2 cellular contexts compared by ENCODE assay signal in the genomic region with DNA sequence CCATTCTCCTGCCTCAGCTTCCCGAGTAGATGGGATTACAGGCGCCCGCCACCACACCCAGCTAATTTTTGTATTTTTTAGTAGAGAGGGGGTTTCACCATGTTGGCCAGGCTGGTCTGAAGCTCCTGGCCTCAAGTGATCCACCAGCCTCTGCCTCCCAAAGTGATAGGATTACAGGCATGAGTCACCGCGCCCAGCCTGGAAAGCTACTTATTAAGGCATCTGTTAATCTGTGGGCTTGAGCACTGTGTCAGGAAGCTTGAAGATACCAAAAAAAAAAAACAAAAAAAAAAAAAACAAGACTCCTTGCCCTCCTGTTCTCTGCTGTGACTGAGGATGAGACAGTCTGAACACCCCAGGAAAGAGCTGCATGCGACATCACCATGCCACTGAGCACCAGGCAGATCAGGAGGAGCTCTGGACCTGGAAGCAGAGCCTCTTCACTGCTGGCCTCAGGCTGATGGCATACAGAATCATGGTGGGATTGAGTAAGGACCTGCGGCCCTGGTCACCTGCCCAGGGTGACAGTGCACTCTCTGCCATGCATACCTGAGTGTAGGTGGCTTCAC.
TF ChIP-seq lines count a peak whose summit lies in the region.

No MANE protein-coding gene starts in this region.

TF ChIP-seq in HEK293, 187 proteins besides CTCF, POLR2A, EP300 and RAD21:
- TF ChIP-seq, protein P1, sequence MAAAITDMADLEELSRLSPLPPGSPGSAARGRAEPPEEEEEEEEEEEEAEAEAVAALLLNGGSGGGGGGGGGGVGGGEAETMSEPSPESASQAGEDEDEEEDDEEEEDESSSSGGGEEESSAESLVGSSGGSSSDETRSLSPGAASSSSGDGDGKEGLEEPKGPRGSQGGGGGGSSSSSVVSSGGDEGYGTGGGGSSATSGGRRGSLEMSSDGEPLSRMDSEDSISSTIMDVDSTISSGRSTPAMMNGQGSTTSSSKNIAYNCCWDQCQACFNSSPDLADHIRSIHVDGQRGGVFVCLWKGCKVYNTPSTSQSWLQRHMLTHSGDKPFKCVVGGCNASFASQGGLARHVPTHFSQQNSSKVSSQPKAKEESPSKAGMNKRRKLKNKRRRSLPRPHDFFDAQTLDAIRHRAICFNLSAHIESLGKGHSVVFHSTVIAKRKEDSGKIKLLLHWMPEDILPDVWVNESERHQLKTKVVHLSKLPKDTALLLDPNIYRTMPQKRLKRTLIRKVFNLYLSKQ (tag by site-specific recombination; IDR thresholded peaks at IDR 0.05; ENCODE audit: borderline replicate concordance) = no peak
- TF ChIP-seq OSR2 (tag by site-specific recombination; IDR thresholded peaks at IDR 0.05) (peak; percentile 52; the same call in 1 of the 2 replicates), ZSCAN23 (tag by site-specific recombination; IDR thresholded peaks at IDR 0.05) (no peak), ZFHX2 (tag by site-specific recombination; conservative IDR thresholded peaks at IDR 0.05) (0 out of 2 replicates have a peak, but pooled peaks have one; percentile 5), ZNF654 (tag by site-specific recombination; IDR thresholded peaks at IDR 0.05; ENCODE audit: low read depth) (no peak), ZNF843 (tag by site-specific recombination; IDR thresholded peaks at IDR 0.05) (no peak), HOXC10 (CRISPR knock-in tag; IDR thresholded peaks at IDR 0.05) (no peak), ZBTB17 (tag by site-specific recombination; IDR thresholded peaks at IDR 0.05) (peak; percentile 46; the same call in 1 of the 2 replicates), ZNF600 (tag by site-specific recombination; IDR thresholded peaks at IDR 0.05) (0 out of 2 replicates have a peak, but pooled peaks have one; percentile 52), SP7 (tag by site-specific recombination; IDR thresholded peaks at IDR 0.05) (peak; percentile 89), ZIC2 (tag by site-specific recombination; IDR thresholded peaks at IDR 0.05) (peak; percentile 38; the same call in 1 of the 2 replicates), MYNN (tag by site-specific recombination; IDR thresholded peaks at IDR 0.05; ENCODE audit: borderline replicate concordance) (0 out of 2 replicates have a peak, but pooled peaks have one; percentile 10)
- TF ChIP-seq, protein P2, sequence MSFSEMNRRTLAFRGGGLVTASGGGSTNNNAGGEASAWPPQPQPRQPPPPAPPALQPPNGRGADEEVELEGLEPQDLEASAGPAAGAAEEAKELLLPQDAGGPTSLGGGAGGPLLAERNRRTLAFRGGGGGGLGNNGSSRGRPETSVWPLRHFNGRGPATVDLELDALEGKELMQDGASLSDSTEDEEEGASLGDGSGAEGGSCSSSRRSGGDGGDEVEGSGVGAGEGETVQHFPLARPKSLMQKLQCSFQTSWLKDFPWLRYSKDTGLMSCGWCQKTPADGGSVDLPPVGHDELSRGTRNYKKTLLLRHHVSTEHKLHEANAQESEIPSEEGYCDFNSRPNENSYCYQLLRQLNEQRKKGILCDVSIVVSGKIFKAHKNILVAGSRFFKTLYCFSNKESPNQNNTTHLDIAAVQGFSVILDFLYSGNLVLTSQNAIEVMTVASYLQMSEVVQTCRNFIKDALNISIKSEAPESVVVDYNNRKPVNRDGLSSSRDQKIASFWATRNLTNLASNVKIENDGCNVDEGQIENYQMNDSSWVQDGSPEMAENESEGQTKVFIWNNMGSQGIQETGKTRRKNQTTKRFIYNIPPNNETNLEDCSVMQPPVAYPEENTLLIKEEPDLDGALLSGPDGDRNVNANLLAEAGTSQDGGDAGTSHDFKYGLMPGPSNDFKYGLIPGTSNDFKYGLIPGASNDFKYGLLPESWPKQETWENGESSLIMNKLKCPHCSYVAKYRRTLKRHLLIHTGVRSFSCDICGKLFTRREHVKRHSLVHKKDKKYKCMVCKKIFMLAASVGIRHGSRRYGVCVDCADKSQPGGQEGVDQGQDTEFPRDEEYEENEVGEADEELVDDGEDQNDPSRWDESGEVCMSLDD (tag by site-specific recombination; IDR thresholded peaks at IDR 0.05) = no peak
- TF ChIP-seq, protein P3, sequence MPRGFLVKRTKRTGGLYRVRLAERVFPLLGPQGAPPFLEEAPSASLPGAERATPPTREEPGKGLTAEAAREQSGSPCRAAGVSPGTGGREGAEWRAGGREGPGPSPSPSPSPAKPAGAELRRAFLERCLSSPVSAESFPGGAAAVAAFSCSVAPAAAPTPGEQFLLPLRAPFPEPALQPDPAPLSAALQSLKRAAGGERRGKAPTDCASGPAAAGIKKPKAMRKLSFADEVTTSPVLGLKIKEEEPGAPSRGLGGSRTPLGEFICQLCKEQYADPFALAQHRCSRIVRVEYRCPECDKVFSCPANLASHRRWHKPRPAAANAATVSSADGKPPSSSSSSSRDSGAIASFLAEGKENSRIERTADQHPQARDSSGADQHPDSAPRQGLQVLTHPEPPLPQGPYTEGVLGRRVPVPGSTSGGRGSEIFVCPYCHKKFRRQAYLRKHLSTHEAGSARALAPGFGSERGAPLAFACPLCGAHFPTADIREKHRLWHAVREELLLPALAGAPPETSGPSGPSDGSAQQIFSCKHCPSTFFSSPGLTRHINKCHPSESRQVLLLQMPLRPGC (tag by site-specific recombination; IDR thresholded peaks at IDR 0.05) = no peak
- TF ChIP-seq, protein P4, sequence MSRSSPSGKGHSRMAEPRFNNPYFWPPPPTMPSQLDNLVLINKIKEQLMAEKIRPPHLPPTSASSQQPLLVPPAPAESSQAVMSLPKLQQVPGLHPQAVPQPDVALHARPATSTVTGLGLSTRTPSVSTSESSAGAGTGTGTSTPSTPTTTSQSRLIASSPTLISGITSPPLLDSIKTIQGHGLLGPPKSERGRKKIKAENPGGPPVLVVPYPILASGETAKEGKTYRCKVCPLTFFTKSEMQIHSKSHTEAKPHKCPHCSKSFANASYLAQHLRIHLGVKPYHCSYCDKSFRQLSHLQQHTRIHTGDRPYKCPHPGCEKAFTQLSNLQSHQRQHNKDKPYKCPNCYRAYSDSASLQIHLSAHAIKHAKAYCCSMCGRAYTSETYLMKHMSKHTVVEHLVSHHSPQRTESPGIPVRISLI (tag by site-specific recombination; IDR thresholded peaks at IDR 0.05) = peak; percentile 82
TF ChIP-seq in HEK293: peak in this region for 8.

TF ChIP-seq in SK-N-SH treated with all-trans-retinoic acid at 6 μM for 48 hours, 23 proteins besides CTCF, POLR2A, EP300 and RAD21 (continued from another document):
- TF ChIP-seq, protein P5, sequence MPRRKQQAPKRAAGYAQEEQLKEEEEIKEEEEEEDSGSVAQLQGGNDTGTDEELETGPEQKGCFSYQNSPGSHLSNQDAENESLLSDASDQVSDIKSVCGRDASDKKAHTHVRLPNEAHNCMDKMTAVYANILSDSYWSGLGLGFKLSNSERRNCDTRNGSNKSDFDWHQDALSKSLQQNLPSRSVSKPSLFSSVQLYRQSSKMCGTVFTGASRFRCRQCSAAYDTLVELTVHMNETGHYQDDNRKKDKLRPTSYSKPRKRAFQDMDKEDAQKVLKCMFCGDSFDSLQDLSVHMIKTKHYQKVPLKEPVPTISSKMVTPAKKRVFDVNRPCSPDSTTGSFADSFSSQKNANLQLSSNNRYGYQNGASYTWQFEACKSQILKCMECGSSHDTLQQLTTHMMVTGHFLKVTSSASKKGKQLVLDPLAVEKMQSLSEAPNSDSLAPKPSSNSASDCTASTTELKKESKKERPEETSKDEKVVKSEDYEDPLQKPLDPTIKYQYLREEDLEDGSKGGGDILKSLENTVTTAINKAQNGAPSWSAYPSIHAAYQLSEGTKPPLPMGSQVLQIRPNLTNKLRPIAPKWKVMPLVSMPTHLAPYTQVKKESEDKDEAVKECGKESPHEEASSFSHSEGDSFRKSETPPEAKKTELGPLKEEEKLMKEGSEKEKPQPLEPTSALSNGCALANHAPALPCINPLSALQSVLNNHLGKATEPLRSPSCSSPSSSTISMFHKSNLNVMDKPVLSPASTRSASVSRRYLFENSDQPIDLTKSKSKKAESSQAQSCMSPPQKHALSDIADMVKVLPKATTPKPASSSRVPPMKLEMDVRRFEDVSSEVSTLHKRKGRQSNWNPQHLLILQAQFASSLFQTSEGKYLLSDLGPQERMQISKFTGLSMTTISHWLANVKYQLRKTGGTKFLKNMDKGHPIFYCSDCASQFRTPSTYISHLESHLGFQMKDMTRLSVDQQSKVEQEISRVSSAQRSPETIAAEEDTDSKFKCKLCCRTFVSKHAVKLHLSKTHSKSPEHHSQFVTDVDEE (CRISPR knock-in tag; IDR thresholded peaks at IDR 0.05) = no peak
- TF ChIP-seq ZNF70 (CRISPR knock-in tag; IDR thresholded peaks at IDR 0.05) (no peak), BACH2 (CRISPR knock-in tag; IDR thresholded peaks at IDR 0.05; ENCODE audit: borderline replicate concordance) (no peak), ESRRG (CRISPR knock-in tag; IDR thresholded peaks at IDR 0.05) (no peak), CSDC2 (CRISPR knock-in tag; IDR thresholded peaks at IDR 0.05) (no peak), PPARA (CRISPR knock-in tag; IDR thresholded peaks at IDR 0.05; ENCODE audit: borderline replicate concordance) (no peak), SNAI2 (CRISPR knock-in tag; IDR thresholded peaks at IDR 0.05) (no peak), TOX (CRISPR knock-in tag; IDR thresholded peaks at IDR 0.05; ENCODE audit: borderline replicate concordance) (no peak), ZNF565 (CRISPR knock-in tag; conservative IDR thresholded peaks at IDR 0.05; ENCODE audit: low read depth) (no peak), ZNF8 (CRISPR knock-in tag; IDR thresholded peaks at IDR 0.05) (no peak), ISL1 (CRISPR knock-in tag; IDR thresholded peaks at IDR 0.05) (no peak), RARB (CRISPR knock-in tag; IDR thresholded peaks at IDR 0.05) (no peak)
- TF ChIP-seq, protein P6, sequence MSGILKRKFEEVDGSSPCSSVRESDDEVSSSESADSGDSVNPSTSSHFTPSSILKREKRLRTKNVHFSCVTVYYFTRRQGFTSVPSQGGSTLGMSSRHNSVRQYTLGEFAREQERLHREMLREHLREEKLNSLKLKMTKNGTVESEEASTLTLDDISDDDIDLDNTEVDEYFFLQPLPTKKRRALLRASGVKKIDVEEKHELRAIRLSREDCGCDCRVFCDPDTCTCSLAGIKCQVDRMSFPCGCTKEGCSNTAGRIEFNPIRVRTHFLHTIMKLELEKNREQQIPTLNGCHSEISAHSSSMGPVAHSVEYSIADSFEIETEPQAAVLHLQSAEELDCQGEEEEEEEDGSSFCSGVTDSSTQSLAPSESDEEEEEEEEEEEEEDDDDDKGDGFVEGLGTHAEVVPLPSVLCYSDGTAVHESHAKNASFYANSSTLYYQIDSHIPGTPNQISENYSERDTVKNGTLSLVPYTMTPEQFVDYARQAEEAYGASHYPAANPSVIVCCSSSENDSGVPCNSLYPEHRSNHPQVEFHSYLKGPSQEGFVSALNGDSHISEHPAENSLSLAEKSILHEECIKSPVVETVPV (CRISPR knock-in tag; IDR thresholded peaks at IDR 0.05) = no peak
- TF ChIP-seq, protein P7, sequence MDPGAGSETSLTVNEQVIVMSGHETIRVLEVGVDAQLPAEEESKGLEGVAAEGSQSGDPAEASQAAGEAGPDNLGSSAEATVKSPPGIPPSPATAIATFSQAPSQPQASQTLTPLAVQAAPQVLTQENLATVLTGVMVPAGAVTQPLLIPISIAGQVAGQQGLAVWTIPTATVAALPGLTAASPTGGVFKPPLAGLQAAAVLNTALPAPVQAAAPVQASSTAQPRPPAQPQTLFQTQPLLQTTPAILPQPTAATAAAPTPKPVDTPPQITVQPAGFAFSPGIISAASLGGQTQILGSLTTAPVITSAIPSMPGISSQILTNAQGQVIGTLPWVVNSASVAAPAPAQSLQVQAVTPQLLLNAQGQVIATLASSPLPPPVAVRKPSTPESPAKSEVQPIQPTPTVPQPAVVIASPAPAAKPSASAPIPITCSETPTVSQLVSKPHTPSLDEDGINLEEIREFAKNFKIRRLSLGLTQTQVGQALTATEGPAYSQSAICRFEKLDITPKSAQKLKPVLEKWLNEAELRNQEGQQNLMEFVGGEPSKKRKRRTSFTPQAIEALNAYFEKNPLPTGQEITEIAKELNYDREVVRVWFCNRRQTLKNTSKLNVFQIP (CRISPR knock-in tag; IDR thresholded peaks at IDR 0.05; ENCODE audit: borderline replicate concordance, low read depth) = no peak
- TF ChIP-seq, protein P8, sequence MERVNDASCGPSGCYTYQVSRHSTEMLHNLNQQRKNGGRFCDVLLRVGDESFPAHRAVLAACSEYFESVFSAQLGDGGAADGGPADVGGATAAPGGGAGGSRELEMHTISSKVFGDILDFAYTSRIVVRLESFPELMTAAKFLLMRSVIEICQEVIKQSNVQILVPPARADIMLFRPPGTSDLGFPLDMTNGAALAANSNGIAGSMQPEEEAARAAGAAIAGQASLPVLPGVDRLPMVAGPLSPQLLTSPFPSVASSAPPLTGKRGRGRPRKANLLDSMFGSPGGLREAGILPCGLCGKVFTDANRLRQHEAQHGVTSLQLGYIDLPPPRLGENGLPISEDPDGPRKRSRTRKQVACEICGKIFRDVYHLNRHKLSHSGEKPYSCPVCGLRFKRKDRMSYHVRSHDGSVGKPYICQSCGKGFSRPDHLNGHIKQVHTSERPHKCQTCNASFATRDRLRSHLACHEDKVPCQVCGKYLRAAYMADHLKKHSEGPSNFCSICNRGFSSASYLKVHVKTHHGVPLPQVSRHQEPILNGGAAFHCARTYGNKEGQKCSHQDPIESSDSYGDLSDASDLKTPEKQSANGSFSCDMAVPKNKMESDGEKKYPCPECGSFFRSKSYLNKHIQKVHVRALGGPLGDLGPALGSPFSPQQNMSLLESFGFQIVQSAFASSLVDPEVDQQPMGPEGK (CRISPR knock-in tag; IDR thresholded peaks at IDR 0.05; ENCODE audit: borderline replicate concordance) = no peak
- TF ChIP-seq, protein P9, sequence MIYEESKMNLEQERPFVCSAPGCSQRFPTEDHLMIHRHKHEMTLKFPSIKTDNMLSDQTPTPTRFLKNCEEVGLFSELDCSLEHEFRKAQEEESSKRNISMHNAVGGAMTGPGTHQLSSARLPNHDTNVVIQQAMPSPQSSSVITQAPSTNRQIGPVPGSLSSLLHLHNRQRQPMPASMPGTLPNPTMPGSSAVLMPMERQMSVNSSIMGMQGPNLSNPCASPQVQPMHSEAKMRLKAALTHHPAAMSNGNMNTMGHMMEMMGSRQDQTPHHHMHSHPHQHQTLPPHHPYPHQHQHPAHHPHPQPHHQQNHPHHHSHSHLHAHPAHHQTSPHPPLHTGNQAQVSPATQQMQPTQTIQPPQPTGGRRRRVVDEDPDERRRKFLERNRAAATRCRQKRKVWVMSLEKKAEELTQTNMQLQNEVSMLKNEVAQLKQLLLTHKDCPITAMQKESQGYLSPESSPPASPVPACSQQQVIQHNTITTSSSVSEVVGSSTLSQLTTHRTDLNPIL (CRISPR knock-in tag; IDR thresholded peaks at IDR 0.05; ENCODE audit: low read depth) = no peak
TF ChIP-seq in SK-N-SH treated with all-trans-retinoic acid at 6 μM for 48 hours: peak in this region for 0.
